In the genomic region with DNA sequence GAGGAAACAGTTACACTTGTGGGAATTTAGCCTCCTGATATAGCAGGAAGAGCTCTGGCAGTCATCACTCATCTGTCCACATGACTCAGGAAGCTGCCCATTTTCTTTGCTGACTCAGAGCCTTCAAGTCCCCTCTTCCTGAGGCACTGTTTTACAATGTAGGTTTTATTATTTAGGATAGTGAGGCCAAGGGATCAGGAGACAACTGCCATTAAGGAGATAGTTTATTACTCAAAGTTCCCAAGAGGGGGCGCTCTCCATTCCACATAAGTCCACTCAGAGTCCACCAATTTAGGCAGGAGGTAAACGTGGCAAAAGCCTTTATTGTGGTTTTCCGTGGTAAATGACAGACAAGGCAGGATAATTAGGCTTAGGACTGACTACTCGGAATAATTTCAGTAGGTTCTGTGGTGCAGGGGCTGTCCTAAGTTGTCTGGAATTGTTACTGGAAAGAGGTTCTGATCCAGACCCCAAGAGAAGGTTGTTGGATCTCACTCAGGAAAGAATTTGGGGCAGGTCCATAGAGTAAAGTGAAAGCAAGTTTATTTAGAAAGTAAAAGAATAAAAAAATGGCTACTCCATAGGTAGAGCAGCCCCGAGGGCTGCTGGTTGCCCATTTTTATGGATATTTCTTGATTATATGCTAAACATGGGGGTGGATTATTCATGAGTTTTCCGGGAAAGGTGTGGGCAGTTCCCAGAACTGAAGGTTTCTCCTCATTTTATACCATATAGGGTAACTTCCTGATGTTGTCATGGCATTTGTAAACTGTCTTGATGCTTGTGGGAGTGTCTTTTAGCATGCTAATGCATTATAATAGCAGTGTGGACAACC, we compare ENCODE assay signal across 13 cellular contexts.
DNase-seq lines count a peak whose midpoint lies in the region; ATAC-seq and TF ChIP-seq lines count a peak whose summit lies in the region.
"Had no signal": no experiment of that assay in that cellular context is flagged by ENCODE, and none has a peak within 500 bp of the region (broad histone marks: within the 10 kb centered on the region; RNA-seq: fewer than 3 reads in every experiment).

No MANE protein-coding gene starts in this region.

- no peak for ATAC-seq in HG02763 (IDR thresholded peaks at IDR 0.05; ENCODE audit: unreplicated experiment)

- peaks cover 52% of the 10 kb centered on the region for H3K27me3 Mint-ChIP-seq in MCF 10A (ENCODE audit: insufficient read depth, unreplicated experiment)
- H3K27me3 Mint-ChIP-seq: activated B cell treated with CpG ODN at 0.5 μM for 24 hours; activated naive CD4-positive, alpha-beta T cell treated with anti-CD3 and anti-CD28 coated beads, Interleukin-2, amount 50 U/mL, for 24 hours; stimulated activated naive CD8-positive, alpha-beta T cell treated with anti-CD3 and anti-CD28 coated beads, Interleukin-15, Interleukin-2, amounts not matched to agents 100 ng/mL and 50 ng/mL, for 24 hours had no signal

- no peak overlapping the region for H3K4me3 Mint-ChIP-seq in MCF 10A (ENCODE audit: unreplicated experiment)
- H3K4me3 Mint-ChIP-seq: activated B cell treated with CpG ODN at 0.5 μM for 24 hours; activated naive CD4-positive, alpha-beta T cell treated with anti-CD3 and anti-CD28 coated beads, Interleukin-2, amount 50 U/mL, for 24 hours; stimulated activated naive CD8-positive, alpha-beta T cell treated with anti-CD3 and anti-CD28 coated beads, Interleukin-15, Interleukin-2, amounts not matched to agents 100 ng/mL and 50 ng/mL, for 24 hours had no signal

- TF ChIP-seq POLR2A in breast epithelium (IDR thresholded peaks at IDR 0.05) = no peak
- TF ChIP-seq POLR2A in vagina (IDR thresholded peaks at IDR 0.05) = no peak

- H3K9me3 ChIP-seq in breast epithelium (no peaks in the 10 kb centered on the region), vagina (no peaks in the 10 kb centered on the region)
- H3K9me3 ChIP-seq: BLaER1 had no signal

- BruUV-seq in MCF 10A (replicated peaks; lab: Mats Ljungman, UMichigan) = no TSS peak

- H3K4me3 ChIP-seq in breast epithelium (no peak overlapping the region), epithelial cell of esophagus (ENCODE audit: low read length) (no peak overlapping the region), vagina (no peak overlapping the region)
- H3K4me3 ChIP-seq: BLaER1 had no signal

- H3K27ac ChIP-seq in breast epithelium = no peak overlapping the region
- H3K27ac ChIP-seq in vagina = no peak overlapping the region
- H3K27ac ChIP-seq: BLaER1 had no signal

- H3K36me3 ChIP-seq in breast epithelium = no peaks in the 10 kb centered on the region
- H3K36me3 ChIP-seq in vagina = peaks cover 0 to 3% of the 10 kb centered on the region in 2 donors

- H3K4me1 Mint-ChIP-seq in MCF 10A (ENCODE audit: insufficient read depth, unreplicated experiment) = no peaks in the 10 kb centered on the region
- H3K4me1 Mint-ChIP-seq: activated B cell treated with CpG ODN at 0.5 μM for 24 hours; activated naive CD4-positive, alpha-beta T cell treated with anti-CD3 and anti-CD28 coated beads, Interleukin-2, amount 50 U/mL, for 24 hours had no signal

- H3K27ac Mint-ChIP-seq in MCF 10A (ENCODE audit: low read depth, unreplicated experiment) = no peak overlapping the region
- H3K27ac Mint-ChIP-seq: activated B cell treated with CpG ODN at 0.5 μM for 24 hours; activated naive CD4-positive, alpha-beta T cell treated with anti-CD3 and anti-CD28 coated beads, Interleukin-2, amount 50 U/mL, for 24 hours; stimulated activated naive CD8-positive, alpha-beta T cell treated with anti-CD3 and anti-CD28 coated beads, Interleukin-15, Interleukin-2, amounts not matched to agents 100 ng/mL and 50 ng/mL, for 24 hours had no signal

- peak; percentile 13 for DNase-seq in MCF 10A (ENCODE audit: unreplicated experiment)
- no peak for DNase-seq in breast epithelium (ENCODE audit: low spot score in 2 of 2)
- peak; percentile 4 for DNase-seq in NCI-H226
- peak; percentile 39 for DNase-seq in epithelial cell of esophagus (ENCODE audit: low read depth)
- peak; percentile 43 for DNase-seq in stromal cell of bone marrow (ENCODE audit: low read depth)
- DNase-seq in effector CD4-positive, alpha-beta T cell = no peak
- no peak for DNase-seq in vagina (ENCODE audit: extremely low spot score in 2 of 2)
- DNase-seq: activated B cell treated with CpG ODN at 0.5 μM for 24 hours; stimulated activated CD4-positive, alpha-beta T cell treated with anti-CD3 and anti-CD28 coated beads, Interleukin-15, amount 100 ng/mL, for 24 hours had no signal

- intact Hi-C loops in MCF 10A (cut with micrococcal nuclease) = no loop called here
- intact Hi-C loops in breast epithelium (cut with DNase I; ENCODE audit: low total_unique reads) = no loop called here
- intact Hi-C loops in vagina (cut with DNase I) = no loop called here

- no peaks in the 10 kb centered on the region for H3K4me1 ChIP-seq in breast epithelium
- H3K4me1 ChIP-seq in vagina = no peaks in the 10 kb centered on the region
- H3K4me1 ChIP-seq: BLaER1 had no signal

- H3K36me3 Mint-ChIP-seq in MCF 10A (ENCODE audit: insufficient read depth, unreplicated experiment) = peaks cover 26% of the 10 kb centered on the region

- TF ChIP-seq CTCF in MCF 10A (IDR thresholded peaks at IDR 0.05; ENCODE audit: unreplicated experiment) (no peak), breast epithelium (IDR thresholded peaks at IDR 0.05) (no peak), epithelial cell of esophagus (IDR thresholded peaks at IDR 0.05; ENCODE audit: insufficient read depth, low read depth, low read length, missing control alignments) (no peak), vagina (IDR thresholded peaks at IDR 0.05) (no peak)

- POLR2A ChIA-PET in MCF 10A (lab: Yijun Ruan, JAX) = no interaction called here

- CTCF ChIA-PET in MCF 10A (lab: Yijun Ruan, JAX) = interaction anchor here (1.1 to 1.2 kb wide), 2 partner anchors 18 to 60 kb away, joined by 3 to 6 read pairs; no protein-coding TSS in a partner anchor

- H3K27me3 ChIP-seq in breast epithelium = peaks cover 0 to 46% of the 10 kb centered on the region in 2 donors
- no peaks in the 10 kb centered on the region for H3K27me3 ChIP-seq in vagina
- H3K27me3 ChIP-seq: BLaER1 had no signal

- no peaks in the 10 kb centered on the region for H3K9me3 Mint-ChIP-seq in MCF 10A (ENCODE audit: unreplicated experiment)
- H3K9me3 Mint-ChIP-seq: activated B cell treated with CpG ODN at 0.5 μM for 24 hours; activated naive CD4-positive, alpha-beta T cell treated with anti-CD3 and anti-CD28 coated beads, Interleukin-2, amount 50 U/mL, for 24 hours; stimulated activated naive CD8-positive, alpha-beta T cell treated with anti-CD3 and anti-CD28 coated beads, Interleukin-15, Interleukin-2, amounts not matched to agents 100 ng/mL and 50 ng/mL, for 24 hours had no signal

Comparison
In these comparisons a context has a peak if more than half of its experiments do, and no peak if none do; other contexts are left out.
1. DNase-seq: peak in MCF 10A (single experiment), NCI-H226 (single experiment), epithelial cell of esophagus (single experiment) and stromal cell of bone marrow (single experiment); none in breast epithelium (0 of 2), effector CD4-positive, alpha-beta T cell (single experiment) and vagina (0 of 2).